Comparison of ENCODE assay signal across 23 cellular contexts in the genomic region with DNA sequence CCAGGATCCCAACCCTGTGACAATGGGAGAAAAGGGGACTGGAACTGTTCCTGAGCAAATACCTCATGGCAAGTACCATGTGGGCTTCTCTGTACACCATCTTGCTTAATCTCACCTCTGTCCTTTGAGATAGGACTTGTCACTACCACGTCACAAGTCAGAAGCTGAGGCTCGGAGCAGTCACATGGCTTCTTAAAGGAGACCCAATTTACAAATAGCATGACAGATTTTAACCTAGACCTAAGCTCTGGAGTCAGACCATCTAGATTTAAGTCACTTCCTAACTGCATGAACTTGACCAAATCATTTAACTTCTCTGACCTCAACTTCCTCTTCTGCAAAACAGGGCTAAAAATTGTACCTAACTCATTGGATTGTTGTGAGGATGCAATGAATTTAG. TPM values are rescaled to one million over a fixed set of nuclear protein-coding genes. Genes with fewer than 3 reads are reported as not detected.
DNase-seq lines count a peak whose midpoint lies in the region; ATAC-seq, FAIRE-seq and TF ChIP-seq lines count a peak whose summit lies in the region.
"Had no signal": no experiment of that assay in that cellular context is flagged by ENCODE, and none has a peak within 500 bp of the region (broad histone marks: within the 10 kb centered on the region; RNA-seq: fewer than 3 reads in every experiment).

No MANE protein-coding gene starts in this region.

- 4% methylated on average over 2 of the region's 2 CpGs for WGBS in K562 (ENCODE audit: insufficient coverage, low coverage, missing lambda C conversion rate)
- 62% methylated on average over 2 of the region's 2 CpGs for WGBS in prostate gland

- peaks cover 5% of the 10 kb centered on the region; the same call in 1 of the 2 replicates for H4K20me1 ChIP-seq in OCI-LY3 (ENCODE audit: insufficient read depth, low read length)
- H4K20me1 ChIP-seq in K562 (replicated peaks; ENCODE audit: control insufficient read depth, insufficient read depth, low read length): no peaks in the 10 kb centered on the region

- H3K9me1 ChIP-seq in K562 (ENCODE audit: control insufficient read depth, insufficient read depth, low read length): no peaks in the 10 kb centered on the region

- no peak overlapping the region for H3K4me3 ChIP-seq in OCI-LY3 (ENCODE audit: low read length)
- no peak overlapping the region for H3K4me3 ChIP-seq in K562
- no peak overlapping the region for H3K4me3 ChIP-seq in breast epithelium
- H3K4me3 ChIP-seq in prostate gland: no peak overlapping the region

- H3K79me2 ChIP-seq in OCI-LY3 (ENCODE audit: low read length) (no peaks in the 10 kb centered on the region), K562 (ENCODE audit: control insufficient read depth, insufficient read depth, low read length) (no peaks in the 10 kb centered on the region)

- H3K4me2 ChIP-seq in OCI-LY3 (ENCODE audit: low read length) (peak overlapping the region; percentile 33), K562 (ENCODE audit: insufficient read depth, low read length) (no peak overlapping the region; the same call in 1 of the 2 replicates)

- no TSS peak for BruUV-seq in K562 (replicated peaks; lab: Mats Ljungman, UMichigan)

- intact Hi-C loops in K562 (cut with micrococcal nuclease): no loop called here
- intact Hi-C loops in sciatic nerve (cut with DNase I): no loop called here
- intact Hi-C loops in breast epithelium (cut with DNase I; ENCODE audit: low total_unique reads): no loop called here
- intact Hi-C loops in prostate gland (cut with DNase I): no loop called here

- CTCF ChIA-PET in K562 (lab: Yijun Ruan, JAX; ENCODE audit: low intra/inter-chr PET ratio): no interaction called here

- H3K9ac ChIP-seq in OCI-LY3 (ENCODE audit: low read length): no peak overlapping the region
- no peak overlapping the region for H3K9ac ChIP-seq in K562 (ENCODE audit: insufficient read depth in 1 of 2, low read depth in 2 of 2, low read length in 2 of 2)

- TF ChIP-seq RAD21 in K562 (CRISPR knock-in tag; conservative IDR thresholded peaks at IDR 0.05 in 1 of 2, IDR thresholded peaks at IDR 0.05 in 1 of 2): no peak

- no peak overlapping the region for H3K27ac ChIP-seq in OCI-LY3 (ENCODE audit: low read length)
- H3K27ac ChIP-seq in K562 (ENCODE audit: extremely low read depth, low read depth, low read length): no peak overlapping the region
- H3K27ac ChIP-seq in breast epithelium: no peak overlapping the region
- H3K27ac ChIP-seq in prostate gland: no peak overlapping the region

- ATAC-seq in activated CD4-positive, CD25-positive, alpha-beta regulatory T cell treated with anti-CD3 and anti-CD28 coated beads, Interleukin-2, amount 50 U/mL, for 24 hours: peak; percentile 20 to 38
- ATAC-seq in K562: no peak; the same call in 2 of the 3 replicates
- peak; percentile 39 for ATAC-seq in sciatic nerve
- ATAC-seq: activated naive CD8-positive, alpha-beta T cell treated with anti-CD3 and anti-CD28 coated beads, Interleukin-2, amount 50 U/mL, for 24 hours; HCT116; Panc1 had no signal

- TF ChIP-seq EP300 in K562 (IDR thresholded peaks at IDR 0.05; ENCODE audit: low read length): no peak

- POLR2A ChIA-PET in K562 (lab: Yijun Ruan, JAX): interaction anchor here (0.6 to 3.4 kb wide), 5 partner anchors 11 to 1040 kb away, joined by 3 to 11 read pairs (median 3); no protein-coding TSS in a partner anchor

- H3K27me3 ChIP-seq in OCI-LY3 (ENCODE audit: low read depth, low read length) (peaks cover 62% of the 10 kb centered on the region), K562 (ENCODE audit: control insufficient read depth in 2 of 2, insufficient read depth in 2 of 2, low read length in 2 of 2) (no peaks in the 10 kb centered on the region; a peak in 1 of 5 replicates), breast epithelium (peaks cover 0 to 15% of the 10 kb centered on the region in 2 donors), prostate gland (replicated peaks; ENCODE audit: insufficient read depth) (no peaks in the 10 kb centered on the region)

- TF ChIP-seq CTCF in OCI-LY3 (IDR thresholded peaks at IDR 0.05; ENCODE audit: low read depth, low read length) (no peak), K562 (IDR thresholded peaks at IDR 0.05 in 2 of 3, conservative IDR thresholded peaks at IDR 0.05 in 1 of 3; ENCODE audit: insufficient read depth in 2 of 3, low read depth in 1 of 3, low read length in 3 of 3) (no peak), breast epithelium (IDR thresholded peaks at IDR 0.05) (no peak), prostate gland (IDR thresholded peaks at IDR 0.05) (no peak)

- H3K36me3 ChIP-seq in OCI-LY3 (replicated peaks; ENCODE audit: low read depth, low read length) (no peaks in the 10 kb centered on the region), K562 (ENCODE audit: control insufficient read depth, insufficient read depth, low read length) (no peaks in the 10 kb centered on the region), breast epithelium (no peaks in the 10 kb centered on the region), prostate gland (no peaks in the 10 kb centered on the region)

- H3K9me3 ChIP-seq in OCI-LY3 (ENCODE audit: insufficient read depth, low read length) (no peaks in the 10 kb centered on the region), K562 (replicated peaks; ENCODE audit: control insufficient read depth, insufficient read depth, low read depth, low read length) (no peaks in the 10 kb centered on the region), breast epithelium (no peaks in the 10 kb centered on the region), prostate gland (no peaks in the 10 kb centered on the region)

- DNase-seq in activated CD4-positive, CD25-positive, alpha-beta regulatory T cell (lab: John Stamatoyannopoulos, UW): no peak
- no peak for DNase-seq in K562 (ENCODE audit: extremely low read depth in 1 of 4, low spot score in 3 of 4)
- no peak for DNase-seq in sciatic nerve (ENCODE audit: low spot score)
- DNase-seq in breast epithelium (ENCODE audit: low spot score in 2 of 2): no peak
- no peak for DNase-seq in stimulated activated CD4-positive, alpha-beta T cell treated with anti-CD3 and anti-CD28 coated beads, Interleukin-2, amount 100 ng/mL, for 48 hours
- DNase-seq in prostate gland (ENCODE audit: low spot score): no peak
- DNase-seq: activated naive CD8-positive, alpha-beta T cell treated with anti-CD3 and anti-CD28 coated beads, Interleukin-2, amount 50 U/mL, for 24 hours; activated T-cell treated with anti-CD3 and anti-CD28 coated beads, Interleukin-2, amount 50 U/mL, for 24 hours; CD4-positive, alpha-beta memory T cell; effector CD8-positive, alpha-beta T cell; EL; hippocampal formation; NCI-H1436; NCI-H446 treated with DMSO at 0.1 percent for 48 hours; stimulated activated CD4-positive, alpha-beta T cell treated with anti-CD3 and anti-CD28 coated beads, Interleukin-4, amount 100 ng/mL, for 4 hours had no signal

- FAIRE-seq in K562 (lab: Jason Lieb, UNC): no peak
- FAIRE-seq: GM12891 had no signal

- H2AFZ ChIP-seq in OCI-LY3 (ENCODE audit: low read depth, low read length) (no peak overlapping the region), K562 (ENCODE audit: low read depth, low read length) (peak overlapping the region; percentile 67)

- TF ChIP-seq POLR2A in K562 (conservative IDR thresholded peaks at IDR 0.05): no peak
- TF ChIP-seq POLR2A in breast epithelium (IDR thresholded peaks at IDR 0.05): no peak
- no peak for TF ChIP-seq POLR2A in prostate gland (IDR thresholded peaks at IDR 0.05)

- in situ Hi-C loops in K562 (cut with MboI): no loop called here

- peaks cover 38% of the 10 kb centered on the region for H3K4me1 ChIP-seq in OCI-LY3 (ENCODE audit: low read length)
- H3K4me1 ChIP-seq in K562 (replicated peaks in 1 of 2; ENCODE audit: control insufficient read depth in 2 of 2, insufficient read depth in 2 of 2, low read length in 2 of 2): peaks cover 0 to 9% of the 10 kb centered on the region in 2 experiments; a peak in 3 of 5 replicates
- no peaks in the 10 kb centered on the region for H3K4me1 ChIP-seq in breast epithelium
- no peaks in the 10 kb centered on the region for H3K4me1 ChIP-seq in prostate gland (replicated peaks)

RNA-seq across cellular contexts. Expression of a gene that starts 36.0 kb away (rescaled TPM):
- total RNA-seq in K562 (2011; cell fraction: chromatin; rRNA removed; ENCODE audit: low replicate concordance): not detected in 2 replicates
- not detected in 2 replicates for total RNA-seq in K562 (2011; cell fraction: nucleolus; rRNA removed)
- not detected in 2 replicates for total RNA-seq in K562 (2011; cell fraction: nucleoplasm; rRNA removed)
- total RNA-seq in K562 (2014; rRNA removed) (0.29 TPM in 1 of 2 replicates, not detected in the other), K562 (2014; rRNA removed; fragmentation: Illumina TruSeq; extraction: Trizol) (not detected in 2 replicates), K562 (2015; rRNA removed; fragmentation: Illumina TruSeq; extraction: Trizol) (not detected in 2 replicates), K562 (2021) (not detected in 2 replicates), sciatic nerve (not detected), breast epithelium (not detected), prostate gland (not detected)
- polyA plus RNA-seq in K562 (2011; rRNA removed) (not detected in 2 replicates), K562 (2014; fragmentation: Illumina TruSeq; extraction: Trizol) (not detected in 2 replicates), K562 (2014; fragmentation: Nextera tagmentation; extraction: Ambion mirVana) (under 1 TPM in 1 of 2 experiments, not detected in 1; 0.45 TPM), K562 (2014; rRNA removed) (not detected in 2 replicates)
- polyA plus RNA-seq in K562 (2011; cell fraction: cytosol; rRNA removed): not detected in 2 replicates
- polyA plus RNA-seq in K562 (2011; cell fraction: nucleus; rRNA removed): not detected in 2 replicates
- not detected in 2 replicates for polyA plus RNA-seq in K562 (2012)
- polyA minus RNA-seq in K562 (2011; rRNA and poly(A)+ RNA removed): not detected in 2 replicates
- not detected in 2 replicates for polyA minus RNA-seq in K562 (2011; cell fraction: cytosol; rRNA and poly(A)+ RNA removed)
- not detected in 2 replicates for polyA minus RNA-seq in K562 (2011; cell fraction: nucleus; rRNA and poly(A)+ RNA removed)
- total RNA-seq: A172; CD4-positive, alpha-beta memory T cell; mononuclear cell; omental fat pad had no signal
- polyA plus RNA-seq: CD4-positive, alpha-beta memory T cell had no signal

RNA-seq across cellular contexts. Expression of a gene that starts 42.7 kb away (rescaled TPM):
- total RNA-seq in K562 (2011; cell fraction: chromatin; rRNA removed; ENCODE audit: low replicate concordance): not detected in 2 replicates
- total RNA-seq in K562 (2011; cell fraction: nucleolus; rRNA removed): not detected in 2 replicates
- total RNA-seq in K562 (2011; cell fraction: nucleoplasm; rRNA removed): not detected in 2 replicates
- total RNA-seq in K562 (2014; rRNA removed) (not detected in 2 replicates), K562 (2014; rRNA removed; fragmentation: Illumina TruSeq; extraction: Trizol) (not detected in 2 replicates), K562 (2015; rRNA removed; fragmentation: Illumina TruSeq; extraction: Trizol) (not detected in 2 replicates), K562 (2021) (not detected in 2 replicates), sciatic nerve (28.8 TPM), breast epithelium (1 to 10 TPM; 1.0 to 4.3 (median 2.0) TPM), prostate gland (not detected)
- polyA plus RNA-seq in K562 (2011; rRNA removed) (not detected in 2 replicates), K562 (2014; fragmentation: Illumina TruSeq; extraction: Trizol) (not detected in 2 replicates), K562 (2014; fragmentation: Nextera tagmentation; extraction: Ambion mirVana) (not detected), K562 (2014; rRNA removed) (not detected in 2 replicates)
- not detected in 2 replicates for polyA plus RNA-seq in K562 (2011; cell fraction: cytosol; rRNA removed)
- not detected in 2 replicates for polyA plus RNA-seq in K562 (2011; cell fraction: nucleus; rRNA removed)
- polyA plus RNA-seq in K562 (2012): 0.24 TPM in 1 of 2 replicates, not detected in the other
- not detected in 2 replicates for polyA minus RNA-seq in K562 (2011; rRNA and poly(A)+ RNA removed)
- polyA minus RNA-seq in K562 (2011; cell fraction: cytosol; rRNA and poly(A)+ RNA removed): not detected in 2 replicates
- polyA minus RNA-seq in K562 (2011; cell fraction: nucleus; rRNA and poly(A)+ RNA removed): not detected in 2 replicates
- total RNA-seq: A172; CD4-positive, alpha-beta memory T cell; mononuclear cell had no signal
- polyA plus RNA-seq: CD4-positive, alpha-beta memory T cell had no signal
